8 cellular contexts compared by ENCODE assay signal in the genomic region with DNA sequence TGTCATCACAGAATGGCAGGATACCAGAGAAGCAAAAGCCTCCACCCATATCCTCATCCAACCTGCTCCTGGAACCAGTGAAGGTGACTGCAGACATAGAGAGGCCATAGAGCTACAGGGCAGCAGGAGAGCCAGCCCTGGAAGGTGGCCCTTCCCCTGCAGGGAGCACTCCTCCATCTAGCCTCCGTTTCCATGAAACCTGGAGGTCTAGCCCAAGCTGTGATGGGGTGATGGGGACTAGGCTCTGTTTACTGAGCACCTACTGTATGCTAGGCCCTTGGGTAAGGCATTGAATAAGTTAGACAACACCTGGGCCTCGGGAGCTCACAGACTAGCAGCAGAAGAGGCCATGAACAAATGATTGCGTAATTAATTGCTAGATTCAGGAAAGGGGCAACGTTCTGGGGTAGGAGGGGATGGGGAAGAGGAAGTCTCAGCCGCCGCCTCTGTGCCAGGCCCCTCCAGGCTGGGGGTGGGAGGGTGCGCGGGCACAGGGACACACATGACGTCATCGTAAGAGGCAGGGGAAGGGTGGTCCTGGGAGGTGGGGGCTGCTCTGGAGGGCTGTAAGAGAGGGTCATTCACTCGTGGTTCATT. TPM values are rescaled to one million over a fixed set of nuclear protein-coding genes. Genes with fewer than 3 reads are reported as not detected.
DNase-seq lines count a peak whose midpoint lies in the region; ATAC-seq and TF ChIP-seq lines count a peak whose summit lies in the region.

No MANE protein-coding gene starts in this region.

- H3K4me1 Mint-ChIP-seq in activated CD8-positive, alpha-beta T cell treated with anti-CD3 and anti-CD28 coated beads for 36 hours (ENCODE audit: low read depth), result peaks cover 11% of the 10 kb centered on the region

- H3K4me3 ChIP-seq in HUES6 (ENCODE audit: low read depth, low read length), result peak overlapping the region; percentile 82
- H3K4me3 ChIP-seq in cardiac muscle cell, result peak overlapping the region; percentile 37
- peak overlapping the region; percentile 78 to 83 for H3K4me3 ChIP-seq in prostate gland

- H3K9me3 Mint-ChIP-seq in activated CD8-positive, alpha-beta T cell treated with anti-CD3 and anti-CD28 coated beads for 36 hours, result no peaks in the 10 kb centered on the region

- H3K9ac ChIP-seq in HUES6 (ENCODE audit: low read length), result no peak overlapping the region

- H3K27ac Mint-ChIP-seq in activated CD8-positive, alpha-beta T cell treated with anti-CD3 and anti-CD28 coated beads for 36 hours, result peak overlapping the region; percentile 76

- CTCF ChIA-PET in activated CD8-positive, alpha-beta T cell treated with anti-CD3 and anti-CD28 coated beads for 36 hours (lab: Charles Lee), result interaction anchor here (0.9 to 1.0 kb wide), 2 partner anchors 18 to 32 kb away, joined by 3 to 4 read pairs; no protein-coding TSS in a partner anchor

- H3K36me3 ChIP-seq in HUES6 (ENCODE audit: control insufficient read depth, insufficient read depth, low read length) (no peaks in the 10 kb centered on the region), cardiac muscle cell (no peaks in the 10 kb centered on the region), prostate gland (no peaks in the 10 kb centered on the region)

- DNase-seq in AML-193 (lab: John Stamatoyannopoulos, UW), result peak; percentile 38 to 66
- peak; percentile 26 for DNase-seq in activated CD8-positive, alpha-beta T cell treated with anti-CD3 and anti-CD28 coated beads for 36 hours
- DNase-seq in cardiac muscle cell (ENCODE audit: low read depth in 1 of 2, low spot score in 1 of 2), result no peak
- no peak for DNase-seq in prostate gland (ENCODE audit: low spot score)
- no peak for DNase-seq in NCI-H2029 (lab: John Stamatoyannopoulos, UW)
- no peak for DNase-seq in activated CD4-positive, alpha-beta T cell treated with anti-CD3 and anti-CD28 coated beads for 48 hours

- H3K4me1 ChIP-seq in HUES6 (ENCODE audit: control insufficient read depth, insufficient read depth, low read length), result peaks cover 32% of the 10 kb centered on the region
- H3K4me1 ChIP-seq in cardiac muscle cell (ENCODE audit: low read depth), result peaks cover 7% of the 10 kb centered on the region
- H3K4me1 ChIP-seq in prostate gland (replicated peaks), result peaks cover under 1% of the 10 kb centered on the region

- WGBS in prostate gland, result 11% methylated on average over 11 of the region's 11 CpGs

- no peak for TF ChIP-seq POLR2A in prostate gland (IDR thresholded peaks at IDR 0.05)

- H3K9me3 ChIP-seq in HUES6 (ENCODE audit: control insufficient read depth, insufficient read depth, low read depth, low read length) (no peaks in the 10 kb centered on the region), cardiac muscle cell (ENCODE audit: low read depth) (no peaks in the 10 kb centered on the region), prostate gland (no peaks in the 10 kb centered on the region)

- H3K36me3 Mint-ChIP-seq in activated CD8-positive, alpha-beta T cell treated with anti-CD3 and anti-CD28 coated beads for 36 hours (ENCODE audit: low read depth), result no peaks in the 10 kb centered on the region

- ATAC-seq in activated CD8-positive, alpha-beta T cell treated with anti-CD3 and anti-CD28 coated beads for 36 hours, result peak; percentile 40
- ATAC-seq in GM19397 (IDR thresholded peaks at IDR 0.05; ENCODE audit: unreplicated experiment), result no peak

- peak overlapping the region; percentile 82 for H3K4me3 Mint-ChIP-seq in activated CD8-positive, alpha-beta T cell treated with anti-CD3 and anti-CD28 coated beads for 36 hours

- H3K27me3 ChIP-seq in HUES6 (ENCODE audit: control insufficient read depth, insufficient read depth, low read length), result no peaks in the 10 kb centered on the region
- H3K27me3 ChIP-seq in cardiac muscle cell, result no peaks in the 10 kb centered on the region
- no peaks in the 10 kb centered on the region for H3K27me3 ChIP-seq in prostate gland (replicated peaks; ENCODE audit: insufficient read depth)

- TF ChIP-seq CTCF in activated CD8-positive, alpha-beta T cell treated with anti-CD3 and anti-CD28 coated beads for 36 hours (IDR thresholded peaks at IDR 0.05), result no peak
- TF ChIP-seq CTCF in cardiac muscle cell (IDR thresholded peaks at IDR 0.05; ENCODE audit: low read depth, low read length) (no peak), prostate gland (IDR thresholded peaks at IDR 0.05) (no peak)

- peaks cover 10% of the 10 kb centered on the region for H3K27me3 Mint-ChIP-seq in activated CD8-positive, alpha-beta T cell treated with anti-CD3 and anti-CD28 coated beads for 36 hours

- intact Hi-C loops in activated CD8-positive, alpha-beta T cell treated with anti-CD3 and anti-CD28 coated beads for 36 hours (cut with micrococcal nuclease), result no loop called here
- intact Hi-C loops in prostate gland (cut with DNase I), result loop anchor here (10.0 kb wide), 1 partner anchor 176 kb away; the partner anchor contains the start of gene ATF4

- H3K27ac ChIP-seq in HUES6 (ENCODE audit: low read depth, low read length), result no peak overlapping the region
- H3K27ac ChIP-seq in cardiac muscle cell, result no peak overlapping the region
- H3K27ac ChIP-seq in prostate gland, result peak overlapping the region; percentile 56 to 69

- POLR2A ChIA-PET in activated CD8-positive, alpha-beta T cell treated with anti-CD3 and anti-CD28 coated beads for 36 hours (lab: Charles Lee), result interaction anchor here (0.5 to 2.4 kb wide), 7 partner anchors 26 to 186 kb away, joined by 3 to 18 read pairs (median 3); partner anchors contain the start of gene RPL3

RNA-seq across cellular contexts. Expression of gene SYNGR1, which starts 0.8 kb away (rescaled TPM):
- 1 to 10 TPM; 2.4 to 3.8 TPM for total RNA-seq in activated CD8-positive, alpha-beta T cell treated with anti-CD3 and anti-CD28 coated beads for 36 hours
- total RNA-seq in cardiac muscle cell, result 40.7 and 61.8 TPM in 2 replicates
- 81.9 and 112 TPM in 2 replicates for polyA plus RNA-seq in cardiac muscle cell
- 10 to 100 TPM; 38.3 to 43.8 TPM for total RNA-seq in prostate gland

RNA-seq across cellular contexts. Expression of gene RPL3, which starts 29.6 kb away (rescaled TPM):
- total RNA-seq in activated CD8-positive, alpha-beta T cell treated with anti-CD3 and anti-CD28 coated beads for 36 hours, result 1,000 to 10,000 TPM; 3,563 to 3,599 TPM
- total RNA-seq in cardiac muscle cell (2,304 and 2,959 TPM in 2 replicates), prostate gland (1,000 to 10,000 TPM; 2,375 to 2,654 TPM)
- polyA plus RNA-seq in cardiac muscle cell, result 1,107 and 1,423 TPM in 2 replicates

RNA-seq across cellular contexts. Expression of gene TAB1, which starts 50.6 kb away (rescaled TPM):
- 10 to 100 TPM; 21.6 to 22.8 TPM for total RNA-seq in activated CD8-positive, alpha-beta T cell treated with anti-CD3 and anti-CD28 coated beads for 36 hours
- 41.2 and 52.1 TPM in 2 replicates for total RNA-seq in cardiac muscle cell
- 21.6 and 28.2 TPM in 2 replicates for polyA plus RNA-seq in cardiac muscle cell
- total RNA-seq in prostate gland, result 10 to 100 TPM; 26.0 to 42.8 TPM

Comparison
In these comparisons a context has a peak if more than half of its experiments do, and no peak if none do; other contexts are left out.
1. DNase-seq: peak in AML-193 (2 of 2) and activated CD8-positive, alpha-beta T cell treated with anti-CD3 and anti-CD28 coated beads for 36 hours (single experiment); none in cardiac muscle cell (0 of 2), prostate gland (single experiment), NCI-H2029 (single experiment) and activated CD4-positive, alpha-beta T cell treated with anti-CD3 and anti-CD28 coated beads for 48 hours (single experiment).
2. H3K27ac ChIP-seq: peak in prostate gland (2 of 2); none in HUES6 (single experiment) and cardiac muscle cell (single experiment).
3. Peak in every context shown above with its lines, with median percentiles within 50 percentile points of each other: H3K4me3 ChIP-seq.